1 cellular context compared by ENCODE assay signal in the genomic region with DNA sequence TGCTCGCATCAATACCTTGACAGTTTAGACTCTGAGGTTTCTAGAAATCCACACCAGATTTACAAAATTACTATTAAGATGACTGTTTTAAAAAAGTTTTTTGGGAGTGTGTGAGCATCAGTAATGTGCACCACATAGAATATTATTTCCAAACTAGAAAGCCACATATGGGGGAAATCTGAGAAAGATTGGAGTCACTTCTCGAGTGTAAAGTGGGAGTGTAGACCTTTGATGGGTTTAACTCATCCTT.
TF ChIP-seq lines count a peak whose summit lies in the region.

No MANE protein-coding gene starts in this region.

TF ChIP-seq in A549, 52 proteins besides CTCF, POLR2A, EP300 and RAD21 (continued from another document):
- TF ChIP-seq USF2 (IDR thresholded peaks at IDR 0.05), result no peak
